Comparison of ENCODE assay signal across 8 cellular contexts in the genomic region with DNA sequence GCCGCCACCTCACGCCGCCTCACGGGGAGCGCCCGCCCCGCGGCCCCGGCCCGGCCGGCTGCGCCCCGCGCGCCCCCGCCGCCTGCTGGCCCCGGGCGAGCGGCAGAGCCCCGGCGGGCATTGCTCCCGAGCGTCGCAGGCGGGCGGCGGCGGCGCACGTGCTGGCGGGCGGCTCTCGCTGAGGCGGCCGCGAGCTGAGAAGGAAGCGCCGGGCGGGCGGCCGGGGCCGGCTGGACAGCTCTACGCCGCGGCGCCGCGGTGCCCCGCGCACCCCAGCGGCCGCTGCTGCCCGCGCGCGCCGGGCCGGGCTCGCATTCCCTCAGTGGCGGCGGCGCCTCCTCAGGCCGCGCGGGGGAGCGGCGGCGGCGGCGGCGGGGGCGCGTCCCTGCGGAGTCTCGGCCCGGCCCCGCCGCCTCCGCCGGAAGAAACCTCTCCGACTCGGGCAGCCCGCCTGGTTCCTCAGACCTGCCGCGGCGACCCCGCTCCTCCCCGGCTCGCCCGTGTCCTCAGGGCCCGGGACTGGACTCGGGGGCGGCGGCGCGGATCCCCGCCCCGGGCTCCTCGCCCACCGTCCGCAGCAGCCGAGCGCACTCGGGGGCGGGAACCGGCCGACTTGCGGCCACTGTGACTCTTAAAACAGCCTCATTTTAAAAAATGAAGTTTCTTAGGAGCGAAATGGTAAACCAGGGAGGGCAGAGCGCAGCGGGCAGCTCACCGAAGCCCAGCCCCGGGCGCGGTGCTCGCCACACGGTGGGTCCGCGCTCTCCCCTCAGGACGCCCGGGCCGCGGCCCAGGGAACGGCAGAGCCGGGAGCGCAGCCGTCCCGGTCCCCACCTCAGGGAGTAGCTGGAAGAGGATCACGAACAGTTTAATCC. TPM values are rescaled to one million over a fixed set of nuclear protein-coding genes. Genes with fewer than 3 reads are reported as not detected.
A peak's percentile ranks its signal among the peaks of the same experiment; 100 is the strongest.
DNase-seq lines count a peak whose midpoint lies in the region; ATAC-seq and TF ChIP-seq lines count a peak whose summit lies in the region.

A gene (minus strand): TSS at position 287 of the 875 bp plus-strand sequence. CDS start 116,500 bp downstream, outside the sequence.

- H3K27me3 ChIP-seq in Peyer's patch (no peaks in the 10 kb centered on the region), thoracic aorta (replicated peaks; ENCODE audit: insufficient read depth) (no peaks in the 10 kb centered on the region)

- H3K9me3 ChIP-seq in Peyer's patch (no peaks in the 10 kb centered on the region), thoracic aorta (no peaks in the 10 kb centered on the region)

- peak within 1 kb of the TSS; percentile 73 for H3K4me3 Mint-ChIP-seq in activated T-helper 17 cell treated with anti-CD3 and anti-CD28 coated beads, Interleukin-2, amount 50 U/mL, for 72 hours
- peak within 1 kb of the TSS; percentile 84 to 91 (median 88) for H3K4me3 Mint-ChIP-seq in nephron

- peak; percentile 42 for DNase-seq in NCI-H2107 (lab: John Stamatoyannopoulos, UW)
- no peak for DNase-seq in NCI-H2107 treated with DMSO at 0.1 percent for 48 hours (lab: John Stamatoyannopoulos, UW; ENCODE audit: unreplicated experiment)
- peak; percentile 53 to 83 (median 82) for DNase-seq in Peyer's patch
- DNase-seq in fibroblast of pulmonary artery (ENCODE audit: low read depth), result peak; percentile 55
- no peak for DNase-seq in thoracic aorta (ENCODE audit: low spot score)

- H3K4me3 ChIP-seq in Peyer's patch (peak within 1 kb of the TSS; percentile 69 to 92 (median 76)), fibroblast of pulmonary artery (replicated peaks; ENCODE audit: low read depth, low read length) (peak within 1 kb of the TSS; percentile 62), thoracic aorta (peak within 1 kb of the TSS; percentile 98)

- ATAC-seq in HG03280 (IDR thresholded peaks at IDR 0.05; ENCODE audit: unreplicated experiment) (peak; percentile 65), thoracic aorta (ENCODE audit: insufficient number of reproducible peaks, low FRiP score, low read depth) (peak; percentile 53)
- ATAC-seq in activated T-helper 17 cell treated with anti-CD3 and anti-CD28 coated beads, Interleukin-2, amount 50 U/mL, for 72 hours (replicated peaks), result peak; percentile 88

- H3K36me3 Mint-ChIP-seq in activated T-helper 17 cell treated with anti-CD3 and anti-CD28 coated beads, Interleukin-2, amount 50 U/mL, for 72 hours (ENCODE audit: low read depth), result no peaks in the 10 kb centered on the region
- H3K36me3 Mint-ChIP-seq in nephron (ENCODE audit: low read depth), result no peaks in the 10 kb centered on the region

- TF ChIP-seq CTCF in Peyer's patch (IDR thresholded peaks at IDR 0.05) (peak in 5 of 6 experiments; percentile 5 to 74 (median 40)), fibroblast of pulmonary artery (IDR thresholded peaks at IDR 0.05; ENCODE audit: low read length, missing control alignments) (no peak), nephron (IDR thresholded peaks at IDR 0.05; ENCODE audit: unreplicated experiment in 3 of 3) (peak in 1 of 3 experiments; percentile 10), thoracic aorta (IDR thresholded peaks at IDR 0.05) (peak; percentile 13)

- H3K4me1 ChIP-seq in Peyer's patch (peaks cover 0 to 45% (median 2%) of the 10 kb centered on the region in 4 donors), thoracic aorta (ENCODE audit: control insufficient read depth in 1 of 2, low read depth in 2 of 2) (peaks cover 2 to 25% of the 10 kb centered on the region in 2 donors)

- H3K27ac Mint-ChIP-seq in activated T-helper 17 cell treated with anti-CD3 and anti-CD28 coated beads, Interleukin-2, amount 50 U/mL, for 72 hours, result peak within 1 kb of the TSS; percentile 18
- H3K27ac Mint-ChIP-seq in nephron, result peak within 1 kb of the TSS; percentile 59 to 71 (median 60)

- no peaks in the 10 kb centered on the region for H3K27me3 Mint-ChIP-seq in activated T-helper 17 cell treated with anti-CD3 and anti-CD28 coated beads, Interleukin-2, amount 50 U/mL, for 72 hours
- peaks cover 23% of the 10 kb centered on the region for H3K27me3 Mint-ChIP-seq in nephron (ENCODE audit: low read depth)

- H3K9me3 Mint-ChIP-seq in activated T-helper 17 cell treated with anti-CD3 and anti-CD28 coated beads, Interleukin-2, amount 50 U/mL, for 72 hours, result no peaks in the 10 kb centered on the region
- no peaks in the 10 kb centered on the region for H3K9me3 Mint-ChIP-seq in nephron

- H3K27ac ChIP-seq in Peyer's patch (peak within 1 kb of the TSS; percentile 78 to 88 (median 83)), thoracic aorta (peak within 1 kb of the TSS; percentile 85 to 90)

- H3K36me3 ChIP-seq in Peyer's patch, result no peaks in the 10 kb centered on the region
- no peaks in the 10 kb centered on the region for H3K36me3 ChIP-seq in thoracic aorta

- no peak for TF ChIP-seq POLR2A in Peyer's patch (IDR thresholded peaks at IDR 0.05)

- peaks cover 14% of the 10 kb centered on the region for H3K4me1 Mint-ChIP-seq in activated T-helper 17 cell treated with anti-CD3 and anti-CD28 coated beads, Interleukin-2, amount 50 U/mL, for 72 hours
- H3K4me1 Mint-ChIP-seq in nephron, result peaks cover 14% of the 10 kb centered on the region

RNA-seq across cellular contexts. Expression of the gene that starts here (rescaled TPM):
- 10 to 100 TPM; 12.3 to 37.0 (median 23.6) TPM for total RNA-seq in Peyer's patch
- 1 to 10 TPM; 4.1 to 4.6 TPM for total RNA-seq in activated T-helper 17 cell treated with anti-CD3 and anti-CD28 coated beads, Interleukin-2, amount 50 U/mL, for 72 hours
- 10 to 100 TPM in 1 of 2 donors, 1 to 10 TPM in 1; 7.9 to 14.3 TPM for total RNA-seq in thoracic aorta

Comparison
In these comparisons a context has a peak if more than half of its experiments do, and no peak if none do; other contexts are left out.
1. DNase-seq: peak in NCI-H2107 (single experiment), Peyer's patch (3 of 3) and fibroblast of pulmonary artery (single experiment); none in NCI-H2107 treated with DMSO at 0.1 percent for 48 hours (single experiment) and thoracic aorta (single experiment).
2. Peak in every context shown above with its lines, with median percentiles within 50 percentile points of each other: ATAC-seq and H3K4me3 ChIP-seq.